ENCODE assay signal across 8 cellular contexts in the genomic region with DNA sequence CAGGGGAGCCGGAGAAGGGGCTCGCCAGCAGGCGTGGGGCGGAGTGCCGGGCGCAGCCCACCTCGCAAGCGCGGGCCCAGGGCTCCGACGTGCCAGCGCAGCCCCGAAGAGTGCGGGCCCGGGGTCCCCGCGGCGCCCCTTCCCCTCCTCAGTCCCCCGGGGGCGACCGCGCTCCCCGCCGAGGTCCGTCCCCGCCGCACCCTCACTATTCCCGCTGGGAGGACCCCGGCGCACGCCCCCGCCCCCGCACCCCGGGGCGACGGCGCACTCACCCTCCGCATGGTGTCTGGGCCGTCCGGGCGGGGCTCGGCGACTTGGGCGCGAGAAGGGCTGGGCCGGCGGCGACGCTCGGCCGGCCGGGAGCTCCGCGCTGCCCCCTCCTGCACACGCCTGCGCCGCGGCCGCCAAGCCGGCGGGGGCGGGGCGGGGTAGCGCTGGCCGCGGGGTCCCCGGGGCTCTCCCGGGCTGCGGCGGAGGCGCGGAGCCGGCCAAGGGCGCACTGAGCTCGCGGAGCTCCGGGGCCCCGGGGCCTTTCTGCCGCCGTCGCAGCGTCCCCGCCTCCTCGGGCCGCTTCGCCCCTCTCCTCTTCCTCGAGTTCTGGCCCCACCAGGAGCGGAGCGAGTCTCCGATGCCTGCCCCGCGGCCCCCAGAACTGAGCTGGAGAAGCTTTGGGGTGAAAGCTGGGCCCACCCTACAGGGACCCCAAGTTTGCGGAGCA.
A peak's percentile ranks its signal among the peaks of the same experiment; 100 is the strongest.
DNase-seq lines count a peak whose midpoint lies in the region; ATAC-seq and TF ChIP-seq lines count a peak whose summit lies in the region.

No MANE protein-coding gene starts in this region.

- peaks cover 77% of the 10 kb centered on the region for H3K27me3 Mint-ChIP-seq in neural crest cell (ENCODE audit: low read depth)

- H3K4me1 Mint-ChIP-seq in neural crest cell = peaks cover 9% of the 10 kb centered on the region

- H3K9me3 Mint-ChIP-seq in neural crest cell = no peaks in the 10 kb centered on the region

- H3K4me3 Mint-ChIP-seq in neural crest cell = peak overlapping the region; percentile 78

- peak; percentile 68 for ATAC-seq in Right ventricle myocardium inferior
- peak; percentile 84 for ATAC-seq in HG02571 (IDR thresholded peaks at IDR 0.05; ENCODE audit: unreplicated experiment)
- peak; percentile 52 for ATAC-seq in esophagus mucosa

- DNase-seq in Right ventricle myocardium inferior (ENCODE audit: missing footprints) = no peak
- DNase-seq in cardiac septum (ENCODE audit: low spot score) = no peak
- peak; percentile 64 for DNase-seq in NCI-H69 (lab: John Stamatoyannopoulos, UW)
- peak; percentile 14 for DNase-seq in neural crest cell (ENCODE audit: low read depth, low spot score)
- no peak for DNase-seq in NCI-H2081 treated with DMSO at 0.1 percent for 48 hours (lab: John Stamatoyannopoulos, UW)
- DNase-seq in NCI-H446 (lab: John Stamatoyannopoulos, UW) = no peak

- H3K27ac Mint-ChIP-seq in neural crest cell (ENCODE audit: unreplicated experiment) = no peak overlapping the region

- H3K36me3 Mint-ChIP-seq in neural crest cell (ENCODE audit: low read depth) = no peaks in the 10 kb centered on the region

- intact Hi-C loops in Right ventricle myocardium inferior (cut with DNase I) = no loop called here
- intact Hi-C loops in cardiac septum (cut with DNase I) = loop anchor here (10.0 kb wide), 1 partner anchor 101 kb away; no protein-coding TSS in a partner anchor

- no peak for TF ChIP-seq CTCF in neural crest cell (conservative IDR thresholded peaks at IDR 0.05)

Comparison
In these comparisons a context has a peak if more than half of its experiments do, and no peak if none do; other contexts are left out.
1. DNase-seq: peak in NCI-H69 (single experiment) and neural crest cell (single experiment); none in Right ventricle myocardium inferior (single experiment), cardiac septum (single experiment), NCI-H2081 treated with DMSO at 0.1 percent for 48 hours (single experiment) and NCI-H446 (0 of 2).
2. Peak in every context shown above with its lines, with median percentiles within 50 percentile points of each other: ATAC-seq.